8 cellular contexts compared by ENCODE assay signal in the genomic region with DNA sequence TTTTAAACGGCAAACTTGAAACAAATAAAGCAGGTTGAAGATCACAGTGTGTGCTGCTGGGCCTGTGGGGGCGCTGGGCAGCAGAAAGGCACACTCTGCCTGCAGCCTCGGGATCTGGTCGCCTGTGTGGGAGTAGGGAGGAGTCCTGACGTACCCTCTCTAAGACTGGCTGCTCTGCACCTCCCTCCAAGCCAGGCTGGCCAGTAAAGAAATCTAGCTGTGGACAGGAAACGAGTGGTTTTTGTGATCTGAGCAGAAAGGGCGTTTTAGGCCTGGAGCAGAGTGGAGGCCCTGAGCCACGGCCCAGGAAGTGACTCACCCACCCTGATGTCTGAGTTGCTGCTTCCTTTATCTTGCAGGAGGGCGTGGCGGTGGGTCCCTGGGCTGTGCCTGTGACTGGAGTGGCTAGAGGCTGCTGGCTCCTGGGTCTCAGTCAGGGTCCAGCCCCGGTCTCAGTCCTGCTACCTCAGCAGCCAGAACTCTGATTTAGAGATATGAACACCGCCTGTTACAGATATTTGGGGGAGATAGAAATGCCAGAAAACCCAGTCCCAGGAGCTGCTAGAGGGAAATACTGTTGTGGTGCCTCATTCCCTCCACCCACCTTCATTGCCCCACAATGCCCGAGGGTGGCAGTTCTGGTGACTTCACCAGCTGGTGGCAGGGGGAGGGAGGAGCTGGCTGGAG. TPM values are rescaled to one million over a fixed set of nuclear protein-coding genes. Genes with fewer than 3 reads are reported as not detected.
A peak's percentile ranks its signal among the peaks of the same experiment; 100 is the strongest.
DNase-seq lines count a peak whose midpoint lies in the region; ATAC-seq, FAIRE-seq and TF ChIP-seq lines count a peak whose summit lies in the region.

No MANE protein-coding gene starts in this region.

- peaks cover 16% of the 10 kb centered on the region for H3K4me1 ChIP-seq in testis

- intact Hi-C loops in testis (cut with DNase I; ENCODE audit: low total_unique reads) = no loop called here

- no peak for FAIRE-seq in D721Med (lab: Jason Lieb, UNC)

- H3K27me3 ChIP-seq in testis = no peaks in the 10 kb centered on the region

- WGBS in testis, 2 donors = 18 to 27% methylated on average over 10 to 13 of the region's 13 CpGs

- H3K4me3 ChIP-seq in testis = no peak overlapping the region

- peak; percentile 8 for TF ChIP-seq POLR2A in testis (IDR thresholded peaks at IDR 0.05)

- TF ChIP-seq CTCF in D721Med (IDR thresholded peaks at IDR 0.05; ENCODE audit: insufficient read depth, missing control alignments) (peak; percentile 19), omental fat pad (IDR thresholded peaks at IDR 0.05) (no peak), testis (IDR thresholded peaks at IDR 0.05) (peak; percentile 15 to 43 (median 41))

- DNase-seq in D721Med (ENCODE audit: insufficient read length, low spot score) = no peak
- DNase-seq in HPDE6-E6E7 (ENCODE audit: extremely low spot score) = peak; percentile 87
- DNase-seq in SIG-M5 treated with dmso at 0.1 percent for 504 hours (lab: John Stamatoyannopoulos, UW; ENCODE audit: unreplicated experiment) = peak; percentile 100
- peak; percentile 42 to 74 (median 62) for DNase-seq in activated naive CD4-positive, alpha-beta T cell (lab: John Stamatoyannopoulos, UW)
- DNase-seq in germinal center (ENCODE audit: low spot score) = peak; percentile 72
- peak; percentile 81 for DNase-seq in omental fat pad (ENCODE audit: low spot score)
- peak; percentile 95 for DNase-seq in testis

- peak; percentile 96 for ATAC-seq in GM19467 (IDR thresholded peaks at IDR 0.05; ENCODE audit: unreplicated experiment)
- peak; percentile 90 for ATAC-seq in omental fat pad (ENCODE audit: low FRiP score)

- peak overlapping the region; percentile 88 to 95 for H3K27ac ChIP-seq in testis

- H3K36me3 ChIP-seq in testis (ENCODE audit: low read depth, missing control alignments) = no peaks in the 10 kb centered on the region

- no peaks in the 10 kb centered on the region for H3K9me3 ChIP-seq in testis

RNA-seq across cellular contexts. Expression of a gene that starts 11.3 kb away (rescaled TPM):
- total RNA-seq in omental fat pad (100 to 1,000 TPM; 211 to 389 (median 295) TPM), testis (10 to 100 TPM; 80.2 to 86.9 TPM)
- 275 TPM for polyA plus RNA-seq in testis (ENCODE audit: insufficient read depth, low read depth, low replicate concordance)

RNA-seq across cellular contexts. Expression of a gene that starts 40.8 kb away (rescaled TPM):
- total RNA-seq in omental fat pad = not detected
- under 1 TPM in 1 of 2 donors, not detected in 1; 0.12 TPM for total RNA-seq in testis
- polyA plus RNA-seq in testis (ENCODE audit: insufficient read depth, low read depth, low replicate concordance) = not detected

RNA-seq across cellular contexts. Expression of a gene that starts 54.4 kb away (rescaled TPM):
- total RNA-seq in omental fat pad = 100 to 1,000 TPM; 127 to 351 (median 161) TPM
- 100 to 1,000 TPM in 1 of 2 donors, 10 to 100 TPM in 1; 92.4 to 110 TPM for total RNA-seq in testis
- polyA plus RNA-seq in testis (ENCODE audit: insufficient read depth, low read depth, low replicate concordance) = 364 TPM

Comparison
In these comparisons a context has a peak if more than half of its experiments do, and no peak if none do; other contexts are left out.
1. CTCF ChIP-seq: peak in D721Med (single experiment) and testis (3 of 3); none in omental fat pad (0 of 3).